In the genomic region with DNA sequence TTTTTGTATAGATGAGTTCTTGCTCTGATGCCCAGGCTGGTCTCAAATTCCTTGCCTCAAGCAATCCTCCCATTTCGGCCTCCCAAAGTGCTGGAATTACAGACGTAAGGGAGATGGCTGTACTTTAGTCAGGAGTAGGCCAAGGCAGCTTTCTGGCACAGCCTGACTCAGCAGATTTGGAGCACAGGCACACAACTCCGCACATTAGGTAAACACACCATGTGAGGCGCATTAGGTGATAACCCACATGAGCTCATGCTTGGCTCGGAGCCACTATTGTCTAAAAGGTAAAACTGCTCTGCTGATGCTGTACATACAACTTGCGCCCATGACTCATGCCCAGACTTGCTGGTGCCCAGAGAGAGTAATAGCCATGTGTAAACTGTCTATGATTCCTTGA, we compare ENCODE assay signal across 18 cellular contexts.
DNase-seq lines count a peak whose midpoint lies in the region; ATAC-seq, FAIRE-seq and TF ChIP-seq lines count a peak whose summit lies in the region.
"Had no signal": no experiment of that assay in that cellular context is flagged by ENCODE, and none has a peak within 500 bp of the region (broad histone marks: within the 10 kb centered on the region; RNA-seq: fewer than 3 reads in every experiment).

No MANE protein-coding gene starts in this region.

- TF ChIP-seq CTCF in Calu3 (IDR thresholded peaks at IDR 0.05; ENCODE audit: unreplicated experiment), result no peak
- TF ChIP-seq CTCF in keratinocyte (optimal IDR thresholded peaks at IDR 0.05 in 1 of 3, IDR thresholded peaks at IDR 0.05 in 1 of 3, conservative IDR thresholded peaks at IDR 0.05 in 1 of 3; ENCODE audit: extremely low read depth in 1 of 3, insufficient read depth in 2 of 3, low read length in 3 of 3), result no peak
- no peak for TF ChIP-seq CTCF in WERI-Rb-1 (IDR thresholded peaks at IDR 0.05; ENCODE audit: low read depth, low read length)
- no peak for TF ChIP-seq CTCF in CD8-positive, alpha-beta T cell (IDR thresholded peaks at IDR 0.05)

- intact Hi-C loops in Calu3 (cut with micrococcal nuclease; ENCODE audit: unreplicated experiment), result no loop called here
- intact Hi-C loops in CD8-positive, alpha-beta T cell (cut with DNase I, micrococcal nuclease), result no loop called here

- peak overlapping the region; percentile 35 for H2AFZ ChIP-seq in keratinocyte (ENCODE audit: control insufficient read depth, low read length)

- H3K79me2 ChIP-seq in keratinocyte (ENCODE audit: control insufficient read depth, insufficient read depth, low read length), result no peaks in the 10 kb centered on the region

- H3K27me3 ChIP-seq in SJCRH30, result no peaks in the 10 kb centered on the region
- no peaks in the 10 kb centered on the region for H3K27me3 ChIP-seq in keratinocyte (ENCODE audit: control insufficient read depth, extremely low read depth, insufficient read depth, low read length)
- H3K27me3 ChIP-seq in WERI-Rb-1 (ENCODE audit: insufficient read depth, low read depth, severe bottlenecking), result no peaks in the 10 kb centered on the region
- H3K27me3 ChIP-seq in CD8-positive, alpha-beta T cell (ENCODE audit: insufficient read depth, low read length), result no peaks in the 10 kb centered on the region
- H3K27me3 ChIP-seq: BLaER1 had no signal

- dilution Hi-C loops in keratinocyte (cut with MboI; ENCODE audit: extremely low pct_ligation_motif_present, low sequenced_read_pairs), result no loop called here

- H3K27me3 Mint-ChIP-seq in Calu3 (ENCODE audit: unreplicated experiment), result no peaks in the 10 kb centered on the region
- H3K27me3 Mint-ChIP-seq in CD8-positive, alpha-beta T cell (ENCODE audit: low read depth), result no peaks in the 10 kb centered on the region
- H3K27me3 Mint-ChIP-seq: brain; stimulated activated naive B cell treated with anti-CD40 and anti-IgM and Interleukin-4, amounts not matched to agents 10 μg/mL and 1 μg/mL and 100 μg/mL, for 72 hours had no signal

- DNase-seq in Calu3 (peak; percentile 87), LoVo (ENCODE audit: low spot score) (peak; percentile 47), SJCRH30 (peak; percentile 17 to 35), keratinocyte (ENCODE audit: low read depth, low spot score) (peak; percentile 96), WERI-Rb-1 (no peak)
- no peak for DNase-seq in CD8-positive, alpha-beta T cell
- DNase-seq: activated CD4-positive, CD25-positive, alpha-beta regulatory T cell treated with anti-CD3 and anti-CD28 coated beads, Interleukin-2, amount 50 U/mL, for 72 hours; hypothalamus; Karpas-422; stimulated activated CD4-positive, alpha-beta T cell treated with anti-CD3 and anti-CD28 coated beads, Interleukin-2, amount 100 ng/mL, for 24 hours; stimulated activated naive B cell treated with anti-CD40 and anti-IgM and Interleukin-4, amounts not matched to agents 10 μg/mL and 1 μg/mL and 100 μg/mL, for 72 hours had no signal

- no TSS peak for BruUV-seq in Calu3 (replicated peaks; lab: Mats Ljungman, UMichigan)

- H4K20me1 ChIP-seq in keratinocyte (ENCODE audit: control insufficient read depth, extremely low read depth, insufficient read depth, low read length), result no peaks in the 10 kb centered on the region
- H4K20me1 ChIP-seq: BLaER1 had no signal

- H3K9me3 ChIP-seq in SJCRH30 (replicated peaks) (no peaks in the 10 kb centered on the region), keratinocyte (ENCODE audit: control insufficient read depth, low read depth, low read length) (no peaks in the 10 kb centered on the region), WERI-Rb-1 (ENCODE audit: severe bottlenecking) (no peaks in the 10 kb centered on the region)
- no peaks in the 10 kb centered on the region for H3K9me3 ChIP-seq in CD8-positive, alpha-beta T cell (ENCODE audit: low read length)

- peak; percentile 100 for FAIRE-seq in keratinocyte (lab: Jason Lieb, UNC)
- FAIRE-seq: endometrium had no signal

- H3K4me2 ChIP-seq in keratinocyte (ENCODE audit: control insufficient read depth, extremely low read depth, insufficient read depth, low read depth, low read length), result no peak overlapping the region
- H3K4me2 ChIP-seq: BLaER1 had no signal

- no peaks in the 10 kb centered on the region for H3K4me1 ChIP-seq in SJCRH30
- H3K4me1 ChIP-seq in keratinocyte (ENCODE audit: control insufficient read depth, extremely low read depth, insufficient read depth, low read length), result peaks cover 7% of the 10 kb centered on the region
- no peaks in the 10 kb centered on the region for H3K4me1 ChIP-seq in CD8-positive, alpha-beta T cell (ENCODE audit: insufficient read depth, low read length)
- H3K4me1 ChIP-seq: BLaER1 had no signal

- ATAC-seq in GM21786 (IDR thresholded peaks at IDR 0.05; ENCODE audit: unreplicated experiment) (no peak), GM21423 (IDR thresholded peaks at IDR 0.05; ENCODE audit: unreplicated experiment) (no peak)
- ATAC-seq in CD8-positive, alpha-beta T cell, result no peak
- ATAC-seq: stimulated activated naive B cell treated with anti-CD40 and anti-IgM and Interleukin-4, amounts not matched to agents 10 μg/mL and 1 μg/mL and 100 μg/mL, for 72 hours had no signal

- H3K4me1 Mint-ChIP-seq in Calu3 (ENCODE audit: low read depth, unreplicated experiment), result peaks cover 15% of the 10 kb centered on the region
- peaks cover 2% of the 10 kb centered on the region for H3K4me1 Mint-ChIP-seq in CD8-positive, alpha-beta T cell (ENCODE audit: low read depth)
- H3K4me1 Mint-ChIP-seq: stimulated activated naive B cell treated with anti-CD40 and anti-IgM and Interleukin-4, amounts not matched to agents 10 μg/mL and 1 μg/mL and 100 μg/mL, for 72 hours had no signal

- POLR2A ChIA-PET in CD8-positive, alpha-beta T cell (lab: Charles Lee), result no interaction called here

- no peaks in the 10 kb centered on the region for H3K9me1 ChIP-seq in keratinocyte (ENCODE audit: control insufficient read depth, extremely low read depth, insufficient read depth, low read length)

- H3K9me3 Mint-ChIP-seq in Calu3 (ENCODE audit: low read depth, unreplicated experiment), result peaks cover 2% of the 10 kb centered on the region
- H3K9me3 Mint-ChIP-seq in CD8-positive, alpha-beta T cell, result no peaks in the 10 kb centered on the region
- H3K9me3 Mint-ChIP-seq: activated T-helper 1 cell treated with anti-CD3 and anti-CD28 coated beads, Interleukin-12 subunit alpha, Interleukin-12 subunit beta, Interleukin-2, Interleukin-4 antibody, amounts not matched to agents 30 ng/mL and 10 ng/mL and 1 ng/mL, durations not matched to agents 14 hours and 24 hours and 36 hours; stimulated activated naive B cell treated with anti-CD40 and anti-IgM and Interleukin-4, amounts not matched to agents 10 μg/mL and 1 μg/mL and 100 μg/mL, for 72 hours had no signal

- CTCF ChIA-PET in Calu3 (lab: Charles Lee), result interaction anchor here (0.6 to 0.7 kb wide), 2 partner anchors 86 to 448 kb away, joined by 3 read pairs; no protein-coding TSS in a partner anchor
- CTCF ChIA-PET in CD8-positive, alpha-beta T cell (lab: Charles Lee), result no interaction called here

- H3K36me3 ChIP-seq in SJCRH30, result no peaks in the 10 kb centered on the region
- H3K36me3 ChIP-seq in keratinocyte (ENCODE audit: control insufficient read depth in 2 of 2, extremely low read depth in 1 of 2, insufficient read depth in 2 of 2, low read length in 2 of 2), result no peaks in the 10 kb centered on the region
- no peaks in the 10 kb centered on the region for H3K36me3 ChIP-seq in WERI-Rb-1
- H3K36me3 ChIP-seq in CD8-positive, alpha-beta T cell (ENCODE audit: insufficient read depth, low read length), result no peaks in the 10 kb centered on the region
- H3K36me3 ChIP-seq: BLaER1 had no signal

- peak overlapping the region; percentile 75 for H3K27ac Mint-ChIP-seq in Calu3 (ENCODE audit: unreplicated experiment)
- H3K27ac Mint-ChIP-seq in CD8-positive, alpha-beta T cell, result no peak overlapping the region
- H3K27ac Mint-ChIP-seq: activated T-helper 1 cell treated with anti-CD3 and anti-CD28 coated beads, Interleukin-12 subunit alpha, Interleukin-12 subunit beta, Interleukin-2, Interleukin-4 antibody, amounts not matched to agents 30 ng/mL and 10 ng/mL and 1 ng/mL, durations not matched to agents 14 hours and 24 hours and 36 hours; mesothelial cell of epicardium; stimulated activated naive B cell treated with anti-CD40 and anti-IgM and Interleukin-4, amounts not matched to agents 10 μg/mL and 1 μg/mL and 100 μg/mL, for 72 hours had no signal

- no peak overlapping the region for H3K9ac ChIP-seq in keratinocyte (ENCODE audit: control insufficient read depth, extremely low read depth, insufficient read depth, low read length)
- H3K9ac ChIP-seq: BLaER1 had no signal

- H3K4me3 ChIP-seq in SJCRH30, result no peak overlapping the region
- H3K4me3 ChIP-seq in keratinocyte (ENCODE audit: control insufficient read depth in 2 of 3, extremely low read depth in 1 of 3, insufficient read depth in 2 of 3, low read depth in 1 of 3, low read length in 3 of 3), result no peak overlapping the region
- no peak overlapping the region for H3K4me3 ChIP-seq in WERI-Rb-1 (ENCODE audit: low read depth, low read length)
- H3K4me3 ChIP-seq in CD8-positive, alpha-beta T cell (ENCODE audit: low read depth, low read length), result no peak overlapping the region
- H3K4me3 ChIP-seq: BLaER1 had no signal

- H3K4me3 Mint-ChIP-seq in Calu3 (ENCODE audit: low read depth, unreplicated experiment), result no peak overlapping the region
- no peak overlapping the region for H3K4me3 Mint-ChIP-seq in CD8-positive, alpha-beta T cell
- H3K4me3 Mint-ChIP-seq: activated T-helper 1 cell treated with anti-CD3 and anti-CD28 coated beads, Interleukin-12 subunit alpha, Interleukin-12 subunit beta, Interleukin-2, Interleukin-4 antibody, amounts not matched to agents 30 ng/mL and 10 ng/mL and 1 ng/mL, durations not matched to agents 14 hours and 24 hours and 36 hours; brain; mesothelial cell of epicardium; stimulated activated naive B cell treated with anti-CD40 and anti-IgM and Interleukin-4, amounts not matched to agents 10 μg/mL and 1 μg/mL and 100 μg/mL, for 72 hours had no signal

- H3K27ac ChIP-seq in SJCRH30 (no peak overlapping the region), keratinocyte (ENCODE audit: control insufficient read depth, insufficient read depth, low read length) (peak overlapping the region; percentile 62), WERI-Rb-1 (no peak overlapping the region)
- no peak overlapping the region for H3K27ac ChIP-seq in CD8-positive, alpha-beta T cell (ENCODE audit: low read depth, low read length)
- H3K27ac ChIP-seq: BLaER1 had no signal

- peaks cover 7% of the 10 kb centered on the region for H3K36me3 Mint-ChIP-seq in Calu3 (ENCODE audit: insufficient read depth, unreplicated experiment)
- no peaks in the 10 kb centered on the region for H3K36me3 Mint-ChIP-seq in CD8-positive, alpha-beta T cell
- H3K36me3 Mint-ChIP-seq: brain; mesothelial cell of epicardium; stimulated activated naive B cell treated with anti-CD40 and anti-IgM and Interleukin-4, amounts not matched to agents 10 μg/mL and 1 μg/mL and 100 μg/mL, for 72 hours had no signal

Comparison
In these comparisons a context has a peak if more than half of its experiments do, and no peak if none do; other contexts are left out.
1. DNase-seq: peak in Calu3 (single experiment), LoVo (single experiment), SJCRH30 (2 of 2) and keratinocyte (single experiment); none in WERI-Rb-1 (single experiment) and CD8-positive, alpha-beta T cell (0 of 7).